In the genomic region with DNA sequence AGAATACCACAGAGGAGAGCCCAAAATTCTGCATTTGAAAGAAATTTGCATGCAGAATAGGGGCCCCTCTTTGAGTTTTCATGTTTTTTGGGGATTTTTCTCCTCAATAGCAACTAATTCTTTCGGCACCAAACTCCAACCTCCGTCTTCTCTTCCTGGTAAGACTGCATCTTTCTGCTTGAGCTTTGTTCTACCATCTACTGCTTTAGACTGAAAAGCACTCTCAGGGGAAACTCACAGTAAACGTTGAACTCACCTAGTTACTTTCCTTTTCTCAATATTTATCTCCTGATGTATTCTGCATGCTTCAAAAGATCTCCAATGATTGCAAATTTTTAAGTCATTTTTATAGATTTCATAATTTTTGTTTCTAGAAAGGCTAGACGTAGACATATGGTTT, we compare ENCODE assay signal across 2 cellular contexts.
A peak's percentile ranks its signal among the peaks of the same experiment; 100 is the strongest.
TF ChIP-seq lines count a peak whose summit lies in the region.

No MANE protein-coding gene starts in this region.

TF ChIP-seq in GM12878, 131 proteins besides CTCF, POLR2A, EP300 and RAD21:
- TF ChIP-seq YBX1 (IDR thresholded peaks at IDR 0.05) (no peak), SRF (IDR thresholded peaks at IDR 0.05; ENCODE audit: low read depth in 2 of 2, low read length in 2 of 2) (peak in 1 of 2 experiments; percentile 50; a peak in 1 of 4 replicates)
- TF ChIP-seq, protein P1, sequence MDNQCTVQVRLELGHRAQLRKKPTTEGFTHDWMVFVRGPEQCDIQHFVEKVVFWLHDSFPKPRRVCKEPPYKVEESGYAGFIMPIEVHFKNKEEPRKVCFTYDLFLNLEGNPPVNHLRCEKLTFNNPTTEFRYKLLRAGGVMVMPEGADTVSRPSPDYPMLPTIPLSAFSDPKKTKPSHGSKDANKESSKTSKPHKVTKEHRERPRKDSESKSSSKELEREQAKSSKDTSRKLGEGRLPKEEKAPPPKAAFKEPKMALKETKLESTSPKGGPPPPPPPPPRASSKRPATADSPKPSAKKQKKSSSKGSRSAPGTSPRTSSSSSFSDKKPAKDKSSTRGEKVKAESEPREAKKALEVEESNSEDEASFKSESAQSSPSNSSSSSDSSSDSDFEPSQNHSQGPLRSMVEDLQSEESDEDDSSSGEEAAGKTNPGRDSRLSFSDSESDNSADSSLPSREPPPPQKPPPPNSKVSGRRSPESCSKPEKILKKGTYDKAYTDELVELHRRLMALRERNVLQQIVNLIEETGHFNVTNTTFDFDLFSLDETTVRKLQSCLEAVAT (IDR thresholded peaks at IDR 0.05), result peak; percentile 71; the same call in 1 of the 2 replicates
TF ChIP-seq in GM12878: peak in this region for 2.

TF ChIP-seq in SK-N-SH, 30 proteins besides CTCF, POLR2A, EP300 and RAD21:
- TF ChIP-seq, protein P2, sequence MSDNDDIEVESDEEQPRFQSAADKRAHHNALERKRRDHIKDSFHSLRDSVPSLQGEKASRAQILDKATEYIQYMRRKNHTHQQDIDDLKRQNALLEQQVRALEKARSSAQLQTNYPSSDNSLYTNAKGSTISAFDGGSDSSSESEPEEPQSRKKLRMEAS (IDR thresholded peaks at IDR 0.05; ENCODE audit: low read depth), result no peak
- TF ChIP-seq NRF1 (IDR thresholded peaks at IDR 0.05; ENCODE audit: low read depth, low read length) (no peak), ELF1 (IDR thresholded peaks at IDR 0.05) (no peak)
